In the genomic region with DNA sequence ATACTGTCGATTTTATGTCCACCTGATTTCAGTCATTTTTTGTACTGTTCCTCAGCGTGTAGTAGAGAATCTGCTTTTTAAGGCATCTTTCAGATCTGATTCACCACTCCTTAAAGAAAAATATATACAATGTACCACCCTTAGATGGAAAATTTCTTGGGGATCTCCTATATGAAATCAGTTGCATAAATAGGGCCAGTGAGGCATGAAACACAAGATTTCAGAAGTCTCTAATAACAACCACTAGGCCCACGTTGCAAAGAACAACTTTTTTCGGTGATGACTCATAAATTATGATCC, we compare ENCODE assay signal across 8 cellular contexts. TPM values are rescaled to one million over a fixed set of nuclear protein-coding genes. Genes with fewer than 3 reads are reported as not detected.
DNase-seq lines count a peak whose midpoint lies in the region; ATAC-seq and TF ChIP-seq lines count a peak whose summit lies in the region.

No MANE protein-coding gene starts in this region.

- peaks cover 37% of the 10 kb centered on the region for H3K4me1 Mint-ChIP-seq in endothelial cell (ENCODE audit: unreplicated experiment)

- H2AFZ ChIP-seq in PC-9, result peak overlapping the region; percentile 76
- no peak overlapping the region for H2AFZ ChIP-seq in osteoblast (ENCODE audit: low read length)

- H3K4me2 ChIP-seq in PC-9 (peak overlapping the region; percentile 95), osteoblast (ENCODE audit: insufficient read depth, low read length) (peak overlapping the region; percentile 93)

- peak; percentile 8 for ATAC-seq in GM21717 (IDR thresholded peaks at IDR 0.05; ENCODE audit: unreplicated experiment)
- no peak for ATAC-seq in GM18868 (IDR thresholded peaks at IDR 0.05; ENCODE audit: unreplicated experiment)

- H3K27me3 Mint-ChIP-seq in endothelial cell (ENCODE audit: unreplicated experiment), result peaks cover 8% of the 10 kb centered on the region

- peak in 1 of 2 experiments; percentile 72 for DNase-seq in PC-9
- DNase-seq in endothelial cell (ENCODE audit: low spot score), result no peak
- DNase-seq in osteoblast (ENCODE audit: insufficient read length, low spot score, missing footprints), result peak; percentile 95
- DNase-seq in DMS114 treated with DMSO at 0.1 percent for 48 hours (lab: John Stamatoyannopoulos, UW; ENCODE audit: unreplicated experiment), result no peak
- DNase-seq in G401 (ENCODE audit: low spot score), result no peak
- DNase-seq in NCI-H2171 treated with DMSO at 0.1 percent for 48 hours (lab: John Stamatoyannopoulos, UW), result no peak

- H3K9me2 ChIP-seq in PC-9 (ENCODE audit: insufficient read depth), result no peaks in the 10 kb centered on the region

- H3K9me3 Mint-ChIP-seq in endothelial cell (ENCODE audit: unreplicated experiment), result no peaks in the 10 kb centered on the region

- H3K4me1 ChIP-seq in PC-9 (replicated peaks; ENCODE audit: insufficient read depth), result peaks cover 28% of the 10 kb centered on the region
- peaks cover 37% of the 10 kb centered on the region for H3K4me1 ChIP-seq in osteoblast (ENCODE audit: insufficient read depth, low read length)

- TF ChIP-seq CTCF in PC-9 (conservative IDR thresholded peaks at IDR 0.05) (no peak), endothelial cell (IDR thresholded peaks at IDR 0.05; ENCODE audit: unreplicated experiment) (no peak), osteoblast (IDR thresholded peaks at IDR 0.05; ENCODE audit: extremely low read depth, low read depth, low read length) (no peak)

- peak overlapping the region; percentile 97 for H3K27ac Mint-ChIP-seq in endothelial cell (ENCODE audit: unreplicated experiment)

- in situ Hi-C loops in G401 (cut with HindIII; ENCODE audit: low sequenced_read_pairs), result no loop called here

- H3K4me3 ChIP-seq in PC-9 (peak overlapping the region; percentile 72), osteoblast (ENCODE audit: insufficient read depth, low read length) (peak overlapping the region; percentile 87)

- H3K36me3 ChIP-seq in PC-9 (ENCODE audit: low read depth) (no peaks in the 10 kb centered on the region), osteoblast (ENCODE audit: insufficient read depth, low read length) (no peaks in the 10 kb centered on the region)

- H3K27me3 ChIP-seq in PC-9 (ENCODE audit: insufficient read depth, low read depth) (no peaks in the 10 kb centered on the region), osteoblast (ENCODE audit: insufficient read depth, low read length) (no peaks in the 10 kb centered on the region)

- peaks cover 20% of the 10 kb centered on the region for H3F3A ChIP-seq in PC-9 (ENCODE audit: insufficient read depth, low read depth)

- intact Hi-C loops in PC-9 (cut with micrococcal nuclease; ENCODE audit: unreplicated experiment), result loop anchor here (5.0 to 10.0 kb wide), 2 partner anchors 183 to 185 kb away; no protein-coding TSS in a partner anchor

- CTCF ChIA-PET in PC-9 (lab: Charles Lee), result interaction anchor here (0.5 kb wide), 1 partner anchor 28 kb away, joined by 4 read pairs; no protein-coding TSS in a partner anchor

- H3K9me3 ChIP-seq in PC-9 (ENCODE audit: insufficient read depth, low read depth) (no peaks in the 10 kb centered on the region), osteoblast (ENCODE audit: low read depth, low read length) (no peaks in the 10 kb centered on the region)

- POLR2A ChIA-PET in PC-9 (lab: Charles Lee; ENCODE audit: unreplicated experiment), result interaction anchor here (0.6 kb wide), 2 partner anchors 94 to 110 kb away, joined by 3 to 4 read pairs; no protein-coding TSS in a partner anchor

- H3K27ac ChIP-seq in PC-9, result peak overlapping the region; percentile 66
- H3K27ac ChIP-seq in osteoblast (ENCODE audit: low read depth, low read length), result peak overlapping the region; percentile 84

- H3K79me2 ChIP-seq in PC-9 (ENCODE audit: low read depth), result peaks cover 57% of the 10 kb centered on the region
- peaks cover 57% of the 10 kb centered on the region for H3K79me2 ChIP-seq in osteoblast (ENCODE audit: insufficient read depth, low read length)

- peaks cover 5% of the 10 kb centered on the region for H3K36me3 Mint-ChIP-seq in endothelial cell (ENCODE audit: low read depth, unreplicated experiment)

- no TSS peak for BruUV-seq in PC-9 (replicated peaks; lab: Mats Ljungman, UMichigan)

- peak overlapping the region; percentile 100 for H3K4me3 Mint-ChIP-seq in endothelial cell (ENCODE audit: unreplicated experiment)

- H4K20me1 ChIP-seq in PC-9 (ENCODE audit: insufficient read depth) (no peaks in the 10 kb centered on the region), osteoblast (ENCODE audit: insufficient read depth, low read length) (peaks cover 40% of the 10 kb centered on the region)

RNA-seq across cellular contexts. Expression of a gene that starts 1.4 kb away (rescaled TPM):
- total RNA-seq in PC-9 (2021) (15.4 and 20.8 TPM in 2 replicates), endothelial cell (ENCODE audit: unreplicated experiment) (29.7 TPM), osteoblast (20.9 and 24.6 TPM in 2 replicates)
- 7.0 and 13.6 TPM in 2 replicates for total RNA-seq in G401 (2014; rRNA removed; shearing (Covaris generic))
